Comparison of ENCODE assay signal across 28 cellular contexts in genomic region chr11:132186193-132186592, GRCh38.
"Had no signal": no experiment of that assay in that cellular context is flagged by ENCODE, and none has a peak within 500 bp of the region (broad histone marks: within the 10 kb centered on the region; RNA-seq: fewer than 3 reads in every experiment).

No MANE protein-coding gene starts in this region.

- H3K36me3 ChIP-seq: ascending aorta, breast epithelium, cardiac muscle cell, esophagus squamous epithelium, gastroesophageal sphincter had no signal

- DNase-seq: activated CD4-positive, alpha-beta memory T cell treated with anti-CD3 and anti-CD28 coated beads, Interleukin-2, amount 10 ng/mL, durations not matched to agents 7 days and 5 days; activated CD4-positive, alpha-beta T cell treated with anti-CD3 and anti-CD28 coated beads for 36 hours; activated CD4-positive, alpha-beta T cell treated with anti-CD3 and anti-CD28 coated beads, Interleukin-2, amount 10 ng/mL, durations not matched to agents 7 days and 5 days; activated CD4-positive, alpha-beta T cell treated with anti-CD3 and anti-CD28 coated beads, Interleukin-2, amount 50 U/mL, for 4 hours; activated CD4-positive, CD25-positive, alpha-beta regulatory T cell; activated CD4-positive, CD25-positive, alpha-beta regulatory T cell treated with anti-CD3 and anti-CD28 coated beads, Interleukin-2, amount 50 U/mL, for 72 hours; activated CD8-positive, alpha-beta memory T cell treated with anti-CD3 and anti-CD28 coated beads, Interleukin-2, amount 50 U/mL, for 48 hours; activated gamma-delta T cell; activated naive CD4-positive, alpha-beta T cell; activated naive CD4-positive, alpha-beta T cell treated with anti-CD3 and anti-CD28 coated beads, Interleukin-2, amount 10 ng/mL, durations not matched to agents 7 days and 5 days; activated naive CD8-positive, alpha-beta T cell treated with anti-CD3 and anti-CD28 coated beads, Interleukin-2, amount 10 ng/mL, durations not matched to agents 7 days and 5 days; activated T-cell treated with anti-CD3 and anti-CD28 coated beads for 4 hours; activated T-cell treated with anti-CD3 and anti-CD28 coated beads, Interleukin-2, amount 50 U/mL, for 24 hours; activated T-cell treated with anti-CD3 and anti-CD28 coated beads, Interleukin-2, amount 50 U/mL, for 72 hours; central memory CD4-positive, alpha-beta T cell; cortex of kidney; dermis blood vessel endothelial cell; effector CD8-positive, alpha-beta T cell; esophagus squamous epithelium; foreskin melanocyte; hippocampal formation; T-helper 2 cell had no signal

- H3K27me3 ChIP-seq: ascending aorta, breast epithelium, esophagus squamous epithelium, gastroesophageal sphincter had no signal

- H3K4me3 ChIP-seq: ascending aorta, breast epithelium, cardiac muscle cell, esophagus squamous epithelium, gastroesophageal sphincter had no signal

- H3K4me1 ChIP-seq: ascending aorta, breast epithelium, esophagus squamous epithelium, gastroesophageal sphincter had no signal

- H3K27ac ChIP-seq: ascending aorta, breast epithelium, cardiac muscle cell, epithelial cell of prostate, esophagus squamous epithelium, gastroesophageal sphincter had no signal

- ATAC-seq: activated CD4-positive, alpha-beta T cell treated with anti-CD3 and anti-CD28 coated beads for 36 hours; activated naive CD4-positive, alpha-beta T cell treated with anti-CD3 and anti-CD28 coated beads, Interleukin-2, amount 50 U/mL, for 72 hours; activated T-cell treated with anti-CD3 and anti-CD28 coated beads, Interleukin-2, amount 50 U/mL, for 72 hours; gastroesophageal sphincter had no signal

- H3K9me3 ChIP-seq: ascending aorta, breast epithelium, gastroesophageal sphincter had no signal
